Comparison of ENCODE assay signal across 20 cellular contexts in genomic region chr2:60527762-60528161, GRCh38. TPM values are rescaled to one million over a fixed set of nuclear protein-coding genes. Genes with fewer than 3 reads are reported as not detected.
DNase-seq lines count a peak whose midpoint lies in the region; ATAC-seq and TF ChIP-seq lines count a peak whose summit lies in the region.
"Had no signal": no experiment of that assay in that cellular context is flagged by ENCODE, and none has a peak within 500 bp of the region (broad histone marks: within the 10 kb centered on the region; RNA-seq: fewer than 3 reads in every experiment).

No MANE protein-coding gene starts in this region.

- no peak for TF ChIP-seq POLR2A in testis (IDR thresholded peaks at IDR 0.05)

- BruUV-seq in PC-3 (replicated peaks; lab: Mats Ljungman, UMichigan), result no TSS peak

- DNase-seq in GF-D8 (lab: John Stamatoyannopoulos, UW) (peak; percentile 33), SJCRH30 (no peak), foreskin melanocyte (peak; percentile 73), smooth muscle cell (lab: John Stamatoyannopoulos, UW; ENCODE audit: unreplicated experiment) (no peak), testis (no peak), PC-3 (no peak), NCI-H1436 treated with DMSO at 0.1 percent for 48 hours (lab: John Stamatoyannopoulos, UW) (no peak)
- DNase-seq: activated naive CD4-positive, alpha-beta T cell treated with anti-CD3 and anti-CD28 coated beads, Interleukin-2, amount 10 ng/mL, durations not matched to agents 7 days and 5 days; brain microvascular endothelial cell; CD4-positive, CD25-positive, alpha-beta regulatory T cell; DND-41; foreskin keratinocyte; GM23248; Kasumi-1; NCI-H187 treated with DMSO at 0.1 percent for 48 hours; NCI-H524 treated with DMSO at 0.1 percent for 48 hours; T-helper 1 cell had no signal

- CTCF ChIA-PET in PC-3 (lab: Charles Lee), result no interaction called here

- no peaks in the 10 kb centered on the region for H3K9me2 ChIP-seq in PC-3 (replicated peaks; ENCODE audit: low read length)

- peaks cover 3% of the 10 kb centered on the region for H3F3A ChIP-seq in smooth muscle cell (ENCODE audit: low read depth)
- H3F3A ChIP-seq in PC-3 (ENCODE audit: low read length, unreplicated experiment), result peaks cover 5% of the 10 kb centered on the region

- H3K36me3 ChIP-seq in SJCRH30 (peaks cover 4% of the 10 kb centered on the region; the same call in 1 of the 2 replicates), smooth muscle cell (ENCODE audit: low read depth) (no peaks in the 10 kb centered on the region), testis (ENCODE audit: low read depth, missing control alignments) (no peaks in the 10 kb centered on the region), PC-3 (ENCODE audit: low read depth, low read length) (no peaks in the 10 kb centered on the region)
- H3K36me3 ChIP-seq: brain microvascular endothelial cell had no signal

- H2AFZ ChIP-seq in smooth muscle cell (ENCODE audit: low read depth) (no peak overlapping the region), PC-3 (ENCODE audit: low read length) (no peak overlapping the region)
- H2AFZ ChIP-seq: GM23248 had no signal

- H4K20me1 ChIP-seq in smooth muscle cell (ENCODE audit: low read depth), result peaks cover 73% of the 10 kb centered on the region
- H4K20me1 ChIP-seq in PC-3 (ENCODE audit: low read length), result 0 out of 2 replicates have a peak, but pooled peaks cover 2% of the 10 kb centered on the region

- H3K4me2 ChIP-seq in smooth muscle cell, result peak overlapping the region; percentile 53
- no peak overlapping the region for H3K4me2 ChIP-seq in PC-3 (ENCODE audit: low read length)

- H3K79me2 ChIP-seq in smooth muscle cell (ENCODE audit: low read depth), result peaks cover 95% of the 10 kb centered on the region
- H3K79me2 ChIP-seq in PC-3 (ENCODE audit: low read length), result peaks cover 18% of the 10 kb centered on the region

- TF ChIP-seq CTCF in smooth muscle cell (IDR thresholded peaks at IDR 0.05; ENCODE audit: borderline replicate concordance, insufficient read depth, poor library complexity, severe bottlenecking) (no peak), testis (IDR thresholded peaks at IDR 0.05) (no peak), PC-3 (conservative IDR thresholded peaks at IDR 0.05; ENCODE audit: low read depth, low read length) (no peak)

- H3K9ac ChIP-seq in smooth muscle cell (ENCODE audit: low read depth) (no peak overlapping the region), PC-3 (ENCODE audit: low read length) (no peak overlapping the region)
- H3K9ac ChIP-seq: GM23248 had no signal

- POLR2A ChIA-PET in PC-3 (lab: Charles Lee; ENCODE audit: unreplicated experiment), result no interaction called here

- ATAC-seq in PC-3, result no peak
- no peak for ATAC-seq in GM19035 (IDR thresholded peaks at IDR 0.05; ENCODE audit: unreplicated experiment)
- ATAC-seq: activated CD4-positive, CD25-positive, alpha-beta regulatory T cell treated with anti-CD3 and anti-CD28 coated beads, Interleukin-2, amount 50 U/mL, for 24 hours; foreskin keratinocyte; Panc1 had no signal

- H3K4me3 ChIP-seq in SJCRH30, result no peak overlapping the region
- no peak overlapping the region for H3K4me3 ChIP-seq in smooth muscle cell
- H3K4me3 ChIP-seq in testis, result no peak overlapping the region
- H3K4me3 ChIP-seq in PC-3 (ENCODE audit: low read length), result no peak overlapping the region
- H3K4me3 ChIP-seq: GM23248 had no signal

- 66% methylated on average over 8 of the region's 8 CpGs for WGBS in smooth muscle cell (ENCODE audit: low lambda C conversion rate)
- WGBS in testis, 2 donors, result 83 to 86% methylated on average over 8 of the region's 8 CpGs

- H3K9me3 ChIP-seq in SJCRH30 (replicated peaks) (no peaks in the 10 kb centered on the region), smooth muscle cell (replicated peaks; ENCODE audit: low read depth) (no peaks in the 10 kb centered on the region), testis (no peaks in the 10 kb centered on the region), PC-3 (ENCODE audit: low read length) (no peaks in the 10 kb centered on the region)

- H3K27ac ChIP-seq in SJCRH30 (peak overlapping the region; percentile 4; the same call in 1 of the 2 replicates), smooth muscle cell (ENCODE audit: low read depth) (peak overlapping the region; percentile 48), testis (no peak overlapping the region), PC-3 (ENCODE audit: low read length) (no peak overlapping the region)
- H3K27ac ChIP-seq: brain microvascular endothelial cell, foreskin keratinocyte, GM23248 had no signal

- H3K4me1 ChIP-seq in SJCRH30 (peaks cover 40% of the 10 kb centered on the region), smooth muscle cell (ENCODE audit: low read depth) (peaks cover 24% of the 10 kb centered on the region), testis (no peaks in the 10 kb centered on the region), PC-3 (ENCODE audit: insufficient read depth, low read length) (peaks cover 27% of the 10 kb centered on the region)

- H3K27me3 ChIP-seq in SJCRH30 (no peaks in the 10 kb centered on the region), smooth muscle cell (ENCODE audit: low read depth) (no peaks in the 10 kb centered on the region), testis (no peaks in the 10 kb centered on the region), PC-3 (ENCODE audit: low read length) (no peaks in the 10 kb centered on the region)
- H3K27me3 ChIP-seq: brain microvascular endothelial cell, foreskin keratinocyte had no signal

- intact Hi-C loops in testis (cut with DNase I; ENCODE audit: low total_unique reads) (no loop called here), PC-3 (cut with micrococcal nuclease) (no loop called here)

RNA-seq across cellular contexts. Expression of gene BCL11A, which starts 25.7 kb away (rescaled TPM):
- total RNA-seq in SJCRH30 (2014; rRNA removed; shearing (Covaris generic)), result 23.1 and 29.7 TPM in 2 replicates
- total RNA-seq in smooth muscle cell (5.2 and 15.8 TPM in 2 replicates), testis (10 to 100 TPM in 1 of 2 donors, 1 to 10 TPM in 1; 4.1 to 11.6 TPM), PC-3 (2014; rRNA removed) (3.1 and 4.6 TPM in 2 replicates)
- polyA plus RNA-seq in smooth muscle cell (19.8 and 20.0 TPM in 2 replicates), testis (ENCODE audit: insufficient read depth, low read depth, low replicate concordance) (5.1 TPM)

Comparison
In these comparisons a context has a peak if more than half of its experiments do, and no peak if none do; other contexts are left out.
1. DNase-seq: peak in GF-D8 (single experiment) and foreskin melanocyte (single experiment); none in SJCRH30 (0 of 2), smooth muscle cell (single experiment), testis (single experiment), PC-3 (single experiment) and NCI-H1436 treated with DMSO at 0.1 percent for 48 hours (single experiment).
2. H3K27ac ChIP-seq: peak in SJCRH30 (single experiment) and smooth muscle cell (single experiment); none in testis (0 of 2) and PC-3 (single experiment).